ENCODE assay signal across 16 cellular contexts in the genomic region with DNA sequence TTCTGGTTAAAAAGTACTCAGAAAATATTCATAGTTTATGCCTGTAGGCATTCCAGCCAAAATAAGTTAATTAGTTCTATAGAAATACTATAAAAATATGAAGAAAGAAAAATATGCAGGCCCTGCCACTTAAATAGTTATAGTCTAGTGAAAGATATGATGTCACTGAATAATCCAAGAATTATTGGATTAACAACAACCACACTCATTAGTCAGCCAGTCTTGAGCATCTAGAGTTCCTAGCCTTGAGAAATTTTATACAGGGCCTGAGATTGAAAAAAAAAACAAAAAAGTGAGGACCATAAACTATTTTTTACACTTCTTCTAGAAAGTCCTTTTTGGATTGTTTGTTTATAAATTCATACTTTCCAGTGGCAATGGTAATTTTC.
"Had no signal": no experiment of that assay in that cellular context is flagged by ENCODE, and none has a peak within 500 bp of the region (broad histone marks: within the 10 kb centered on the region; RNA-seq: fewer than 3 reads in every experiment).

No MANE protein-coding gene starts in this region.

- H3K9me3 Mint-ChIP-seq: neural crest cell had no signal

- H3K4me3 ChIP-seq: colonic mucosa, gastrocnemius medialis, heart right ventricle, mucosa of descending colon, right atrium auricular region had no signal

- H3K9me3 ChIP-seq: colonic mucosa, gastrocnemius medialis, right atrium auricular region had no signal

- H3K4me1 Mint-ChIP-seq: endodermal cell, natural killer cell, neural crest cell had no signal

- H3K27me3 ChIP-seq: colonic mucosa, gastrocnemius medialis, heart right ventricle, right atrium auricular region had no signal

- ATAC-seq: gastrocnemius medialis, heart right ventricle, left lobe of liver, mucosa of descending colon, natural killer cell had no signal

- H3K4me3 Mint-ChIP-seq: endodermal cell, natural killer cell, neural crest cell had no signal

- DNase-seq: colonic mucosa; effector CD4-positive, alpha-beta T cell; endodermal cell; gastrocnemius medialis; heart right ventricle; islet precursor cell; mucosa of descending colon; natural killer cell; posterior cingulate gyrus; small intestine; stimulated activated CD4-positive, alpha-beta T cell treated with anti-CD3 and anti-CD28 coated beads, Interleukin-12 subunit alpha, Interleukin-12 subunit beta, amount 100 ng/mL, for 4 hours; stimulated activated naive CD4-positive, alpha-beta T cell; trophoblast cell had no signal

- H3K36me3 ChIP-seq: colonic mucosa, gastrocnemius medialis, heart right ventricle, right atrium auricular region had no signal

- H3K27ac ChIP-seq: colonic mucosa, gastrocnemius medialis, heart right ventricle, right atrium auricular region had no signal

- H3K27ac Mint-ChIP-seq: endodermal cell, natural killer cell had no signal

- H3K36me3 Mint-ChIP-seq: natural killer cell had no signal

- FAIRE-seq: small intestine had no signal

- H3K4me1 ChIP-seq: colonic mucosa, gastrocnemius medialis, heart right ventricle, right atrium auricular region had no signal
